34 cellular contexts compared by ENCODE assay signal in the genomic region with DNA sequence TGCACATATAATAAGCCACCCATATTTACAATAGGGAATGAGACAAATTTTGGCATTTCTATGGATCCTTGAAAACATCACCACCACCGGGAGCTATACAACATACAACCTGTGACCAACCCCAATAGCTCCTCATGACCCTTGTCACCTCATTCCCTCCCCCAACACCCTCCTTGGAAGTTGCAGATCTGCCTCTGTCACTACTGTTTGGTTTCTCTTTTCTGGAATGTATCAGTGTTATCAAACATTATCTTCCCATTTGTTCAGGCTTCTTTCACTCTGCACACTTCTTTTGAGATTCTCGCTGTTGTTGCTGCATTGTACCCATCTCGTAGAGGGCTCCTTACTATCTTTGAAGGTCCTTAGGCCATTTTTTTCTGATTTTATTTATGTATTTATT.
"Had no signal": no experiment of that assay in that cellular context is flagged by ENCODE, and none has a peak within 500 bp of the region (broad histone marks: within the 10 kb centered on the region; RNA-seq: fewer than 3 reads in every experiment).

No MANE protein-coding gene starts in this region.

- H3K27ac ChIP-seq: ascending aorta, VCaP had no signal

- H3K27ac Mint-ChIP-seq: activated CD4-positive, alpha-beta memory T cell treated with anti-CD3 and anti-CD28 coated beads for 36 hours; activated CD4-positive, alpha-beta T cell treated with anti-CD3 and anti-CD28 coated beads, Interleukin-2, amount 10 ng/mL, durations not matched to agents 24 days and 14 days; activated CD8-positive, alpha-beta T cell treated with anti-CD3 and anti-CD28 coated beads for 36 hours; activated naive CD4-positive, alpha-beta T cell treated with anti-CD3 and anti-CD28 coated beads, Interleukin-2, amount 10 ng/mL, durations not matched to agents 7 days and 5 days; activated naive CD4-positive, alpha-beta T cell treated with anti-CD3 and anti-CD28 coated beads, Interleukin-2, amount 50 U/mL, for 24 hours; activated naive CD8-positive, alpha-beta T cell; activated naive CD8-positive, alpha-beta T cell treated with anti-CD3 and anti-CD28 coated beads, Interleukin-2, amount 10 ng/mL, durations not matched to agents 7 days and 5 days; activated naive CD8-positive, alpha-beta T cell treated with anti-CD3 and anti-CD28 coated beads, Interleukin-2, amount 50 U/mL, for 24 hours; activated T-cell treated with anti-CD3 and anti-CD28 coated beads, Interleukin-2, amount 50 U/mL, for 72 hours; activated T-helper 1 cell treated with anti-CD3 and anti-CD28 coated beads, Interleukin-12 subunit alpha, Interleukin-12 subunit beta, Interleukin-2, Interleukin-4 antibody, amounts not matched to agents 30 ng/mL and 10 ng/mL and 1 ng/mL, durations not matched to agents 14 hours and 24 hours and 36 hours; activated T-helper 17 cell treated with anti-CD3 and anti-CD28 coated beads, Interleukin-2, amount 50 U/mL, for 72 hours; brain; T-cell; T-helper 2 cell treated with Interferon-gamma antibody and Interleukin-4, amounts not matched to agents 5 μg/mL and 100 μg/mL, for 36 hours had no signal

- H3K4me1 Mint-ChIP-seq: activated CD4-positive, alpha-beta T cell treated with anti-CD3 and anti-CD28 coated beads, Interleukin-2, amount 10 ng/mL, durations not matched to agents 24 days and 14 days; activated naive CD4-positive, alpha-beta T cell treated with anti-CD3 and anti-CD28 coated beads, Interleukin-2, amount 10 ng/mL, durations not matched to agents 7 days and 5 days; activated naive CD4-positive, alpha-beta T cell treated with anti-CD3 and anti-CD28 coated beads, Interleukin-2, amount 50 U/mL, for 24 hours; activated naive CD8-positive, alpha-beta T cell treated with anti-CD3 and anti-CD28 coated beads, Interleukin-2, amount 10 ng/mL, durations not matched to agents 7 days and 5 days; activated T-helper 17 cell treated with anti-CD3 and anti-CD28 coated beads, Interleukin-2, amount 50 U/mL, for 72 hours; brain; T-cell had no signal

- H3K4me1 ChIP-seq: ascending aorta had no signal

- H3K9me3 ChIP-seq: ascending aorta had no signal

- FAIRE-seq: TTC549 had no signal

- H3K4me3 ChIP-seq: ascending aorta had no signal

- H3K36me3 ChIP-seq: ascending aorta had no signal

- H3K36me3 Mint-ChIP-seq: activated CD4-positive, alpha-beta memory T cell treated with anti-CD3 and anti-CD28 coated beads for 36 hours; activated naive CD4-positive, alpha-beta T cell treated with anti-CD3 and anti-CD28 coated beads, Interleukin-2, amount 10 ng/mL, durations not matched to agents 7 days and 5 days; activated naive CD4-positive, alpha-beta T cell treated with anti-CD3 and anti-CD28 coated beads, Interleukin-2, amount 50 U/mL, for 24 hours; activated naive CD8-positive, alpha-beta T cell; activated naive CD8-positive, alpha-beta T cell treated with anti-CD3 and anti-CD28 coated beads, Interleukin-2, amount 10 ng/mL, durations not matched to agents 7 days and 5 days; brain; T-cell had no signal

- H3K27me3 ChIP-seq: ascending aorta had no signal

- ATAC-seq: activated CD4-positive, CD25-positive, alpha-beta regulatory T cell treated with anti-CD3 and anti-CD28 coated beads, Interleukin-2, amount 50 U/mL, for 24 hours; activated CD8-positive, alpha-beta T cell treated with anti-CD3 and anti-CD28 coated beads for 36 hours; activated naive CD8-positive, alpha-beta T cell treated with anti-CD3 and anti-CD28 coated beads, Interleukin-2, amount 50 U/mL, for 24 hours; activated T-cell treated with anti-CD3 and anti-CD28 coated beads, Interleukin-2, amount 50 U/mL, for 4 hours; activated T-cell treated with anti-CD3 and anti-CD28 coated beads, Interleukin-2, amount 50 U/mL, for 72 hours; activated T-helper 17 cell treated with anti-CD3 and anti-CD28 coated beads, Interleukin-2, amount 50 U/mL, for 72 hours; T-cell had no signal

- DNase-seq: activated CD4-positive, alpha-beta memory T cell treated with anti-CD3 and anti-CD28 coated beads for 36 hours; activated CD4-positive, alpha-beta T cell treated with anti-CD3 and anti-CD28 coated beads for 4 hours; activated CD4-positive, alpha-beta T cell treated with anti-CD3 and anti-CD28 coated beads, Interleukin-2, amount 10 ng/mL, durations not matched to agents 24 days and 14 days; activated CD4-positive, alpha-beta T cell treated with anti-CD3 and anti-CD28 coated beads, Interleukin-2, amount 50 U/mL, for 1 hour; activated CD4-positive, alpha-beta T cell treated with anti-CD3 and anti-CD28 coated beads, Interleukin-2, amount 50 U/mL, for 4 hours; activated CD4-positive, CD25-positive, alpha-beta regulatory T cell; activated CD8-positive, alpha-beta memory T cell treated with anti-CD3 and anti-CD28 coated beads, Interleukin-2, amount 50 U/mL, for 4 hours; activated CD8-positive, alpha-beta T cell treated with anti-CD3 and anti-CD28 coated beads for 36 hours; activated effector memory CD4-positive, alpha-beta T cell treated with anti-CD3 and anti-CD28 coated beads, Interleukin-2, amount 50 U/mL, for 16 hours; activated gamma-delta T cell treated with Interleukin-2 at 50 U/mL for 16 hours; activated naive CD4-positive, alpha-beta T cell; activated naive CD4-positive, alpha-beta T cell treated with anti-CD3 and anti-CD28 coated beads, Interleukin-2, amount 10 ng/mL, durations not matched to agents 7 days and 5 days; activated naive CD8-positive, alpha-beta T cell treated with anti-CD3 and anti-CD28 coated beads, Interleukin-2, amount 10 ng/mL, durations not matched to agents 7 days and 5 days; activated naive CD8-positive, alpha-beta T cell treated with anti-CD3 and anti-CD28 coated beads, Interleukin-2, amount 50 U/mL, for 24 hours; activated T-cell treated with anti-CD3 and anti-CD28 coated beads for 4 hours; activated T-cell treated with anti-CD3 and anti-CD28 coated beads, Interleukin-2, amount 50 U/mL, for 1 hour; activated T-cell treated with anti-CD3 and anti-CD28 coated beads, Interleukin-2, amount 50 U/mL, for 4 hours; activated T-cell treated with anti-CD3 and anti-CD28 coated beads, Interleukin-2, amount 50 U/mL, for 72 hours; amygdala; anterior cingulate cortex; central memory CD4-positive, alpha-beta T cell; T-cell; T-helper 2 cell; T-helper 9 cell had no signal

- H3K9me3 Mint-ChIP-seq: activated CD4-positive, alpha-beta memory T cell treated with anti-CD3 and anti-CD28 coated beads for 36 hours; activated CD4-positive, alpha-beta T cell treated with anti-CD3 and anti-CD28 coated beads, Interleukin-2, amount 10 ng/mL, durations not matched to agents 24 days and 14 days; activated CD8-positive, alpha-beta T cell treated with anti-CD3 and anti-CD28 coated beads for 36 hours; activated naive CD4-positive, alpha-beta T cell treated with anti-CD3 and anti-CD28 coated beads, Interleukin-2, amount 10 ng/mL, durations not matched to agents 7 days and 5 days; activated naive CD4-positive, alpha-beta T cell treated with anti-CD3 and anti-CD28 coated beads, Interleukin-2, amount 50 U/mL, for 24 hours; activated naive CD8-positive, alpha-beta T cell treated with anti-CD3 and anti-CD28 coated beads, Interleukin-2, amount 10 ng/mL, durations not matched to agents 7 days and 5 days; activated naive CD8-positive, alpha-beta T cell treated with anti-CD3 and anti-CD28 coated beads, Interleukin-2, amount 50 U/mL, for 24 hours; activated T-cell treated with anti-CD3 and anti-CD28 coated beads, Interleukin-2, amount 50 U/mL, for 4 hours; activated T-cell treated with anti-CD3 and anti-CD28 coated beads, Interleukin-2, amount 50 U/mL, for 72 hours; activated T-helper 1 cell treated with anti-CD3 and anti-CD28 coated beads, Interleukin-12 subunit alpha, Interleukin-12 subunit beta, Interleukin-2, Interleukin-4 antibody, amounts not matched to agents 30 ng/mL and 10 ng/mL and 1 ng/mL, durations not matched to agents 14 hours and 24 hours and 36 hours; activated T-helper 17 cell treated with anti-CD3 and anti-CD28 coated beads, Interleukin-2, amount 50 U/mL, for 72 hours; T-cell; T-helper 2 cell treated with Interferon-gamma antibody and Interleukin-4, amounts not matched to agents 5 μg/mL and 100 μg/mL, for 36 hours had no signal

- H3K4me3 Mint-ChIP-seq: activated CD4-positive, alpha-beta memory T cell treated with anti-CD3 and anti-CD28 coated beads for 36 hours; activated CD4-positive, alpha-beta T cell treated with anti-CD3 and anti-CD28 coated beads, Interleukin-2, amount 10 ng/mL, durations not matched to agents 24 days and 14 days; activated CD8-positive, alpha-beta T cell treated with anti-CD3 and anti-CD28 coated beads for 36 hours; activated naive CD4-positive, alpha-beta T cell treated with anti-CD3 and anti-CD28 coated beads, Interleukin-2, amount 10 ng/mL, durations not matched to agents 7 days and 5 days; activated naive CD4-positive, alpha-beta T cell treated with anti-CD3 and anti-CD28 coated beads, Interleukin-2, amount 50 U/mL, for 24 hours; activated naive CD8-positive, alpha-beta T cell; activated naive CD8-positive, alpha-beta T cell treated with anti-CD3 and anti-CD28 coated beads, Interleukin-2, amount 10 ng/mL, durations not matched to agents 7 days and 5 days; activated naive CD8-positive, alpha-beta T cell treated with anti-CD3 and anti-CD28 coated beads, Interleukin-2, amount 50 U/mL, for 24 hours; activated T-cell treated with anti-CD3 and anti-CD28 coated beads, Interleukin-2, amount 50 U/mL, for 4 hours; activated T-cell treated with anti-CD3 and anti-CD28 coated beads, Interleukin-2, amount 50 U/mL, for 72 hours; activated T-helper 1 cell treated with anti-CD3 and anti-CD28 coated beads, Interleukin-12 subunit alpha, Interleukin-12 subunit beta, Interleukin-2, Interleukin-4 antibody, amounts not matched to agents 30 ng/mL and 10 ng/mL and 1 ng/mL, durations not matched to agents 14 hours and 24 hours and 36 hours; activated T-helper 17 cell treated with anti-CD3 and anti-CD28 coated beads, Interleukin-2, amount 50 U/mL, for 72 hours; brain; T-cell; T-helper 2 cell treated with Interferon-gamma antibody and Interleukin-4, amounts not matched to agents 5 μg/mL and 100 μg/mL, for 36 hours had no signal
